1 cellular context compared by ENCODE assay signal in the genomic region with DNA sequence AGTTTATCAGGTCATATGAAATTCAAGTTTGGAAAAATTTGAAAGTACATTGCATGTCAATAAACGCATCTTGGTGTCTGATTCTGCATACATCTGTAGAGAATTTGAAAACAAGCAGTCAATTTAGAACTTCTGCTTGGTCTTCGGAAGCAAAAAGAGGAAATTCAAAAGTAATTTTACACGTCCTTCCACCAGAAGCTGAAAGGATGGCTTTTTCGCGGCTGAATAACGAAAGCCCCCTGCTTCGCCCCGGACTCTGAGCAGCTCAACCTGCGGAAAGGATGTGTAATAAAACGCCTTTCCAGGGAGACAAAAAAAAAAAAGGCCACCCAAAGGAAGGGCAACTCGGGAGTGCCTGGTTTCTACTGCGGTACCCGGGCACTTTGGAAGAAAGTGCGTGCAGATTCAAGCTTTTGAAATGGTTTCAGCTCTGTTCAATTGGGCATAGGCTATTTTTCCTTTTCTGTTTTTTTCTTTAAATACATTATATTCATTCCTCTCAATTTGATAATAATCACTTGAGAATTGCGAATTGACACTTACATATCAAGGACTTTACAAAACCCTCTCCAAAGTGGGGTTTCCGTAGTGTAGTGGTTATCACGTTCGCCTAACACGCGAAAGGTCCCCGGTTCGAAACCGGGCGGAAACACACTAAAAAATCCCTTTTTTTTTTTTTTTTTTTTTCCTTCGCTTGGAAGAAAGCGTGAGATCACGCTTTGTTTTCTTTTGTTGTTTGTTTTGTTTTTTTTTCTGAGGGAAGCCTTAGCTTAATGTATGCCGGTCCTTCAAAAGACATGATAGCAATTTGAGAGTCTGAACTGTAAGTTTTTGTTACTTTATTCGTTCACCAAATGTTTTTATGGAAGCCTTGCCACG.
TF ChIP-seq lines count a peak whose summit lies in the region.

No MANE protein-coding gene starts in this region.

TF ChIP-seq in HepG2, 621 proteins besides CTCF, POLR2A, EP300 and RAD21 (continued from another document and continues in another):
- no peak for TF ChIP-seq RBM39 (IDR thresholded peaks at IDR 0.05; ENCODE audit: low read depth, low read length, poor library complexity, severe bottlenecking)
- TF ChIP-seq, protein P1, sequence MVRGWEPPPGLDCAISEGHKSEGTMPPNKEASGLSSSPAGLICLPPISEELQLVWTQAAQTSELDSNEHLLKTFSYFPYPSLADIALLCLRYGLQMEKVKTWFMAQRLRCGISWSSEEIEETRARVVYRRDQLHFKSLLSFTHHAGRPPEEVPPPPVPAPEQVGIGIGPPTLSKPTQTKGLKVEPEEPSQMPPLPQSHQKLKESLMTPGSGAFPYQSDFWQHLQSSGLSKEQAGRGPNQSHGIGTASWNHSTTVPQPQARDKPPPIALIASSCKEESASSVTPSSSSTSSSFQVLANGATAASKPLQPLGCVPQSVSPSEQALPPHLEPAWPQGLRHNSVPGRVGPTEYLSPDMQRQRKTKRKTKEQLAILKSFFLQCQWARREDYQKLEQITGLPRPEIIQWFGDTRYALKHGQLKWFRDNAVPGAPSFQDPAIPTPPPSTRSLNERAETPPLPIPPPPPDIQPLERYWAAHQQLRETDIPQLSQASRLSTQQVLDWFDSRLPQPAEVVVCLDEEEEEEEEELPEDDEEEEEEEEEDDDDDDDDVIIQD (CRISPR knock-in tag; IDR thresholded peaks at IDR 0.05; ENCODE audit: low read depth) = peak; percentile 24; the same call in 1 of the 2 replicates
- no peak for TF ChIP-seq NFE2L1 (CRISPR knock-in tag; IDR thresholded peaks at IDR 0.05; ENCODE audit: borderline replicate concordance)
- no peak for TF ChIP-seq ZNF160 (CRISPR knock-in tag; IDR thresholded peaks at IDR 0.05)
- TF ChIP-seq, protein P2, sequence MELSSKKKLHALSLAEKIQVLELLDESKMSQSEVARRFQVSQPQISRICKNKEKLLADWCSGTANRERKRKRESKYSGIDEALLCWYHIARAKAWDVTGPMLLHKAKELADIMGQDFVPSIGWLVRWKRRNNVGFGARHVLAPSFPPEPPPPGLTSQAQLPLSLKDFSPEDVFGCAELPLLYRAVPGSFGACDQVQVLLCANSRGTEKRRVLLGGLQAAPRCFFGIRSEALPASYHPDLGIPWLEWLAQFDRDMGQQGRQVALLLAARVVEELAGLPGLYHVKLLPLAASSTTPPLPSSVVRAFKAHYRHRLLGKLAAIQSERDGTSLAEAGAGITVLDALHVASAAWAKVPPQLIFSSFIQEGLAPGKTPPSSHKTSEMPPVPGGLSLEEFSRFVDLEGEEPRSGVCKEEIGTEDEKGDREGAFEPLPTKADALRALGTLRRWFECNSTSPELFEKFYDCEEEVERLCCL (CRISPR knock-in tag; IDR thresholded peaks at IDR 0.05; ENCODE audit: borderline replicate concordance) = no peak
- no peak for TF ChIP-seq ZNF101 (CRISPR knock-in tag; IDR thresholded peaks at IDR 0.05; ENCODE audit: borderline replicate concordance, low read depth)
- 0 out of 2 replicates have a peak, but pooled peaks have one; percentile 20 for TF ChIP-seq ZNF501 (CRISPR knock-in tag; IDR thresholded peaks at IDR 0.05)
- no peak for TF ChIP-seq RBAK (CRISPR knock-in tag; IDR thresholded peaks at IDR 0.05)
- TF ChIP-seq ZNF703 (CRISPR knock-in tag; IDR thresholded peaks at IDR 0.05; ENCODE audit: borderline replicate concordance) = no peak
- TF ChIP-seq, protein P3, sequence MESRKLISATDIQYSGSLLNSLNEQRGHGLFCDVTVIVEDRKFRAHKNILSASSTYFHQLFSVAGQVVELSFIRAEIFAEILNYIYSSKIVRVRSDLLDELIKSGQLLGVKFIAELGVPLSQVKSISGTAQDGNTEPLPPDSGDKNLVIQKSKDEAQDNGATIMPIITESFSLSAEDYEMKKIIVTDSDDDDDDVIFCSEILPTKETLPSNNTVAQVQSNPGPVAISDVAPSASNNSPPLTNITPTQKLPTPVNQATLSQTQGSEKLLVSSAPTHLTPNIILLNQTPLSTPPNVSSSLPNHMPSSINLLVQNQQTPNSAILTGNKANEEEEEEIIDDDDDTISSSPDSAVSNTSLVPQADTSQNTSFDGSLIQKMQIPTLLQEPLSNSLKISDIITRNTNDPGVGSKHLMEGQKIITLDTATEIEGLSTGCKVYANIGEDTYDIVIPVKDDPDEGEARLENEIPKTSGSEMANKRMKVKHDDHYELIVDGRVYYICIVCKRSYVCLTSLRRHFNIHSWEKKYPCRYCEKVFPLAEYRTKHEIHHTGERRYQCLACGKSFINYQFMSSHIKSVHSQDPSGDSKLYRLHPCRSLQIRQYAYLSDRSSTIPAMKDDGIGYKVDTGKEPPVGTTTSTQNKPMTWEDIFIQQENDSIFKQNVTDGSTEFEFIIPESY (CRISPR knock-in tag; IDR thresholded peaks at IDR 0.05) = no peak
- TF ChIP-seq ZNF747 (CRISPR knock-in tag; IDR thresholded peaks at IDR 0.05; ENCODE audit: borderline replicate concordance) = no peak
- TF ChIP-seq, protein P4, sequence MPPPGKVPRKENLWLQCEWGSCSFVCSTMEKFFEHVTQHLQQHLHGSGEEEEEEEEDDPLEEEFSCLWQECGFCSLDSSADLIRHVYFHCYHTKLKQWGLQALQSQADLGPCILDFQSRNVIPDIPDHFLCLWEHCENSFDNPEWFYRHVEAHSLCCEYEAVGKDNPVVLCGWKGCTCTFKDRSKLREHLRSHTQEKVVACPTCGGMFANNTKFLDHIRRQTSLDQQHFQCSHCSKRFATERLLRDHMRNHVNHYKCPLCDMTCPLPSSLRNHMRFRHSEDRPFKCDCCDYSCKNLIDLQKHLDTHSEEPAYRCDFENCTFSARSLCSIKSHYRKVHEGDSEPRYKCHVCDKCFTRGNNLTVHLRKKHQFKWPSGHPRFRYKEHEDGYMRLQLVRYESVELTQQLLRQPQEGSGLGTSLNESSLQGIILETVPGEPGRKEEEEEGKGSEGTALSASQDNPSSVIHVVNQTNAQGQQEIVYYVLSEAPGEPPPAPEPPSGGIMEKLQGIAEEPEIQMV (CRISPR knock-in tag; IDR thresholded peaks at IDR 0.05; ENCODE audit: low read depth) = no peak
- TF ChIP-seq IKZF1 (IDR thresholded peaks at IDR 0.05) = no peak
- TF ChIP-seq ELF3 (CRISPR knock-in tag; IDR thresholded peaks at IDR 0.05) = peak; percentile 47
- peak; percentile 62; the same call in 1 of the 2 replicates for TF ChIP-seq REPIN1 (CRISPR knock-in tag; IDR thresholded peaks at IDR 0.05; ENCODE audit: borderline replicate concordance, low read depth)
- no peak for TF ChIP-seq MTA3 (CRISPR knock-in tag; IDR thresholded peaks at IDR 0.05)
- no peak for TF ChIP-seq NFE2L2 (IDR thresholded peaks at IDR 0.05; ENCODE audit: low read length)
- TF ChIP-seq, protein P5, sequence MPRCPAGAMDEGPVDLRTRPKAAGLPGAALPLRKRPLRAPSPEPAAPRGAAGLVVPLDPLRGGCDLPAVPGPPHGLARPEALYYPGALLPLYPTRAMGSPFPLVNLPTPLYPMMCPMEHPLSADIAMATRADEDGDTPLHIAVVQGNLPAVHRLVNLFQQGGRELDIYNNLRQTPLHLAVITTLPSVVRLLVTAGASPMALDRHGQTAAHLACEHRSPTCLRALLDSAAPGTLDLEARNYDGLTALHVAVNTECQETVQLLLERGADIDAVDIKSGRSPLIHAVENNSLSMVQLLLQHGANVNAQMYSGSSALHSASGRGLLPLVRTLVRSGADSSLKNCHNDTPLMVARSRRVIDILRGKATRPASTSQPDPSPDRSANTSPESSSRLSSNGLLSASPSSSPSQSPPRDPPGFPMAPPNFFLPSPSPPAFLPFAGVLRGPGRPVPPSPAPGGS (CRISPR knock-in tag; IDR thresholded peaks at IDR 0.05) = no peak
- no peak for TF ChIP-seq SNAPC2 (CRISPR knock-in tag; IDR thresholded peaks at IDR 0.05)
- peak; percentile 64 for TF ChIP-seq KMT2B (CRISPR knock-in tag; IDR thresholded peaks at IDR 0.05)
- TF ChIP-seq, protein P6, sequence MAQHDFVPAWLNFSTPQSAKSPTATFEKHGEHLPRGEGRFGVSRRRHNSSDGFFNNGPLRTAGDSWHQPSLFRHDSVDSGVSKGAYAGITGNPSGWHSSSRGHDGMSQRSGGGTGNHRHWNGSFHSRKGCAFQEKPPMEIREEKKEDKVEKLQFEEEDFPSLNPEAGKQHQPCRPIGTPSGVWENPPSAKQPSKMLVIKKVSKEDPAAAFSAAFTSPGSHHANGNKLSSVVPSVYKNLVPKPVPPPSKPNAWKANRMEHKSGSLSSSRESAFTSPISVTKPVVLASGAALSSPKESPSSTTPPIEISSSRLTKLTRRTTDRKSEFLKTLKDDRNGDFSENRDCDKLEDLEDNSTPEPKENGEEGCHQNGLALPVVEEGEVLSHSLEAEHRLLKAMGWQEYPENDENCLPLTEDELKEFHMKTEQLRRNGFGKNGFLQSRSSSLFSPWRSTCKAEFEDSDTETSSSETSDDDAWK (CRISPR knock-in tag; IDR thresholded peaks at IDR 0.05) = no peak
- TF ChIP-seq ZNF878 (CRISPR knock-in tag; IDR thresholded peaks at IDR 0.05) = no peak; the same call in 1 of the 2 replicates
- 0 out of 2 replicates have a peak, but pooled peaks have one; percentile 45 for TF ChIP-seq ZBTB42 (CRISPR knock-in tag; IDR thresholded peaks at IDR 0.05)
- TF ChIP-seq, protein P7, sequence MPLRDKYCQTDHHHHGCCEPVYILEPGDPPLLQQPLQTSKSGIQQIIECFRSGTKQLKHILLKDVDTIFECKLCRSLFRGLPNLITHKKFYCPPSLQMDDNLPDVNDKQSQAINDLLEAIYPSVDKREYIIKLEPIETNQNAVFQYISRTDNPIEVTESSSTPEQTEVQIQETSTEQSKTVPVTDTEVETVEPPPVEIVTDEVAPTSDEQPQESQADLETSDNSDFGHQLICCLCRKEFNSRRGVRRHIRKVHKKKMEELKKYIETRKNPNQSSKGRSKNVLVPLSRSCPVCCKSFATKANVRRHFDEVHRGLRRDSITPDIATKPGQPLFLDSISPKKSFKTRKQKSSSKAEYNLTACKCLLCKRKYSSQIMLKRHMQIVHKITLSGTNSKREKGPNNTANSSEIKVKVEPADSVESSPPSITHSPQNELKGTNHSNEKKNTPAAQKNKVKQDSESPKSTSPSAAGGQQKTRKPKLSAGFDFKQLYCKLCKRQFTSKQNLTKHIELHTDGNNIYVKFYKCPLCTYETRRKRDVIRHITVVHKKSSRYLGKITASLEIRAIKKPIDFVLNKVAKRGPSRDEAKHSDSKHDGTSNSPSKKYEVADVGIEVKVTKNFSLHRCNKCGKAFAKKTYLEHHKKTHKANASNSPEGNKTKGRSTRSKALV (CRISPR knock-in tag; IDR thresholded peaks at IDR 0.05) = no peak
- peak; percentile 37; the same call in 1 of the 2 replicates for TF ChIP-seq NR2F2 (IDR thresholded peaks at IDR 0.05; ENCODE audit: borderline replicate concordance, low read depth)
- TF ChIP-seq, protein P8, sequence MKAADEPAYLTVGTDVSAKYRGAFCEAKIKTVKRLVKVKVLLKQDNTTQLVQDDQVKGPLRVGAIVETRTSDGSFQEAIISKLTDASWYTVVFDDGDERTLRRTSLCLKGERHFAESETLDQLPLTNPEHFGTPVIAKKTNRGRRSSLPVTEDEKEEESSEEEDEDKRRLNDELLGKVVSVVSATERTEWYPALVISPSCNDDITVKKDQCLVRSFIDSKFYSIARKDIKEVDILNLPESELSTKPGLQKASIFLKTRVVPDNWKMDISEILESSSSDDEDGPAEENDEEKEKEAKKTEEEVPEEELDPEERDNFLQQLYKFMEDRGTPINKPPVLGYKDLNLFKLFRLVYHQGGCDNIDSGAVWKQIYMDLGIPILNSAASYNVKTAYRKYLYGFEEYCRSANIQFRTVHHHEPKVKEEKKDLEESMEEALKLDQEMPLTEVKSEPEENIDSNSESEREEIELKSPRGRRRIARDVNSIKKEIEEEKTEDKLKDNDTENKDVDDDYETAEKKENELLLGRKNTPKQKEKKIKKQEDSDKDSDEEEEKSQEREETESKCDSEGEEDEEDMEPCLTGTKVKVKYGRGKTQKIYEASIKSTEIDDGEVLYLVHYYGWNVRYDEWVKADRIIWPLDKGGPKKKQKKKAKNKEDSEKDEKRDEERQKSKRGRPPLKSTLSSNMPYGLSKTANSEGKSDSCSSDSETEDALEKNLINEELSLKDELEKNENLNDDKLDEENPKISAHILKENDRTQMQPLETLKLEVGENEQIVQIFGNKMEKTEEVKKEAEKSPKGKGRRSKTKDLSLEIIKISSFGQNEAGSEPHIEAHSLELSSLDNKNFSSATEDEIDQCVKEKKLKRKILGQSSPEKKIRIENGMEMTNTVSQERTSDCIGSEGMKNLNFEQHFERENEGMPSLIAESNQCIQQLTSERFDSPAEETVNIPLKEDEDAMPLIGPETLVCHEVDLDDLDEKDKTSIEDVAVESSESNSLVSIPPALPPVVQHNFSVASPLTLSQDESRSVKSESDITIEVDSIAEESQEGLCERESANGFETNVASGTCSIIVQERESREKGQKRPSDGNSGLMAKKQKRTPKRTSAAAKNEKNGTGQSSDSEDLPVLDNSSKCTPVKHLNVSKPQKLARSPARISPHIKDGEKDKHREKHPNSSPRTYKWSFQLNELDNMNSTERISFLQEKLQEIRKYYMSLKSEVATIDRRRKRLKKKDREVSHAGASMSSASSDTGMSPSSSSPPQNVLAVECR (CRISPR knock-in tag; IDR thresholded peaks at IDR 0.05; ENCODE audit: borderline replicate concordance) = no peak
- no peak; the same call in 1 of the 2 replicates for TF ChIP-seq ZFAT (CRISPR knock-in tag; conservative IDR thresholded peaks at IDR 0.05)
- TF ChIP-seq AHR (CRISPR knock-in tag; IDR thresholded peaks at IDR 0.05) = no peak
- TF ChIP-seq HNRNPH1 (optimal IDR thresholded peaks at IDR 0.05; ENCODE audit: low read depth, low read length) = no peak
- TF ChIP-seq KAT2B (IDR thresholded peaks at IDR 0.05; ENCODE audit: borderline replicate concordance, low read depth, low read length) = no peak
- TF ChIP-seq KAT7 (CRISPR knock-in tag; IDR thresholded peaks at IDR 0.05; ENCODE audit: borderline replicate concordance) = no peak
- TF ChIP-seq, protein P9, sequence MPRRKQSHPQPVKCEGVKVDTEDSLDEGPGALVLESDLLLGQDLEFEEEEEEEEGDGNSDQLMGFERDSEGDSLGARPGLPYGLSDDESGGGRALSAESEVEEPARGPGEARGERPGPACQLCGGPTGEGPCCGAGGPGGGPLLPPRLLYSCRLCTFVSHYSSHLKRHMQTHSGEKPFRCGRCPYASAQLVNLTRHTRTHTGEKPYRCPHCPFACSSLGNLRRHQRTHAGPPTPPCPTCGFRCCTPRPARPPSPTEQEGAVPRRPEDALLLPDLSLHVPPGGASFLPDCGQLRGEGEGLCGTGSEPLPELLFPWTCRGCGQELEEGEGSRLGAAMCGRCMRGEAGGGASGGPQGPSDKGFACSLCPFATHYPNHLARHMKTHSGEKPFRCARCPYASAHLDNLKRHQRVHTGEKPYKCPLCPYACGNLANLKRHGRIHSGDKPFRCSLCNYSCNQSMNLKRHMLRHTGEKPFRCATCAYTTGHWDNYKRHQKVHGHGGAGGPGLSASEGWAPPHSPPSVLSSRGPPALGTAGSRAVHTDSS (CRISPR knock-in tag; conservative IDR thresholded peaks at IDR 0.05) = no peak
- TF ChIP-seq MEIS2 (CRISPR knock-in tag; IDR thresholded peaks at IDR 0.05) = no peak
- TF ChIP-seq, protein P10, sequence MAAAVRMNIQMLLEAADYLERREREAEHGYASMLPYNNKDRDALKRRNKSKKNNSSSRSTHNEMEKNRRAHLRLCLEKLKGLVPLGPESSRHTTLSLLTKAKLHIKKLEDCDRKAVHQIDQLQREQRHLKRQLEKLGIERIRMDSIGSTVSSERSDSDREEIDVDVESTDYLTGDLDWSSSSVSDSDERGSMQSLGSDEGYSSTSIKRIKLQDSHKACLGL (CRISPR knock-in tag; IDR thresholded peaks at IDR 0.05) = no peak
- TF ChIP-seq ZNF775 (CRISPR knock-in tag; IDR thresholded peaks at IDR 0.05; ENCODE audit: borderline replicate concordance) = no peak
- TF ChIP-seq BCL6 (CRISPR knock-in tag; IDR thresholded peaks at IDR 0.05) = peak; percentile 6; the same call in 1 of the 2 replicates
- TF ChIP-seq NONO (IDR thresholded peaks at IDR 0.05) = no peak
- no peak for TF ChIP-seq NONO (CRISPR knock-in tag; conservative IDR thresholded peaks at IDR 0.05)
- TF ChIP-seq ETV5 (CRISPR knock-in tag; IDR thresholded peaks at IDR 0.05; ENCODE audit: borderline replicate concordance) = peak; percentile 28; the same call in 1 of the 2 replicates
- no peak for TF ChIP-seq ZNF205 (CRISPR knock-in tag; IDR thresholded peaks at IDR 0.05)
- no peak; the same call in 1 of the 2 replicates for TF ChIP-seq GTF2F1 (IDR thresholded peaks at IDR 0.05; ENCODE audit: low read length)
- no peak for TF ChIP-seq PAX8 (CRISPR knock-in tag; IDR thresholded peaks at IDR 0.05; ENCODE audit: borderline replicate concordance)
